ENCODE assay signal across 1 cellular context in the genomic region with DNA sequence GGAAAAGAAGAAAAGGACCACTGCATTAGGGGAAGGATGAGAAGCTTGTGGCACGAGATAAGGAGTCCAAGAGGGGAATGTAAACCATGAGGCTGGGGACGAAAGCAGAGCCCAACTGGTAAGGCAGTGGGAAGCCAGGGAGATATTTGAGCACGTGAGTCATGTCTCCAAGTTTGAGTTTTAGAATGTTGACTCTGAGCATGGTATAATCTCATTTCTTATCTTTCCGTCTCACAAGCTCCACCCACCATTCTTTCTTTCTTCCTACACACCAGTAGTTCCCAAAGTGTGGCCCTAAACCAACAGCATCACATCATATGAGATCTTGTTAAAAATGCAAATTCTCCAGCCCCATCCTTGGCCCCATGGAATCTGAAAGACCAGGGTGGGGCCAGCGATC.
TF ChIP-seq lines count a peak whose summit lies in the region.

No MANE protein-coding gene starts in this region.

TF ChIP-seq in SK-N-SH treated with all-trans-retinoic acid at 6 μM for 48 hours, 23 proteins besides CTCF, POLR2A, EP300 and RAD21 (continued from another document):
- TF ChIP-seq PPARA (CRISPR knock-in tag; IDR thresholded peaks at IDR 0.05; ENCODE audit: borderline replicate concordance) (no peak), ZFP3 (CRISPR knock-in tag; IDR thresholded peaks at IDR 0.05) (no peak)
